In the genomic region with DNA sequence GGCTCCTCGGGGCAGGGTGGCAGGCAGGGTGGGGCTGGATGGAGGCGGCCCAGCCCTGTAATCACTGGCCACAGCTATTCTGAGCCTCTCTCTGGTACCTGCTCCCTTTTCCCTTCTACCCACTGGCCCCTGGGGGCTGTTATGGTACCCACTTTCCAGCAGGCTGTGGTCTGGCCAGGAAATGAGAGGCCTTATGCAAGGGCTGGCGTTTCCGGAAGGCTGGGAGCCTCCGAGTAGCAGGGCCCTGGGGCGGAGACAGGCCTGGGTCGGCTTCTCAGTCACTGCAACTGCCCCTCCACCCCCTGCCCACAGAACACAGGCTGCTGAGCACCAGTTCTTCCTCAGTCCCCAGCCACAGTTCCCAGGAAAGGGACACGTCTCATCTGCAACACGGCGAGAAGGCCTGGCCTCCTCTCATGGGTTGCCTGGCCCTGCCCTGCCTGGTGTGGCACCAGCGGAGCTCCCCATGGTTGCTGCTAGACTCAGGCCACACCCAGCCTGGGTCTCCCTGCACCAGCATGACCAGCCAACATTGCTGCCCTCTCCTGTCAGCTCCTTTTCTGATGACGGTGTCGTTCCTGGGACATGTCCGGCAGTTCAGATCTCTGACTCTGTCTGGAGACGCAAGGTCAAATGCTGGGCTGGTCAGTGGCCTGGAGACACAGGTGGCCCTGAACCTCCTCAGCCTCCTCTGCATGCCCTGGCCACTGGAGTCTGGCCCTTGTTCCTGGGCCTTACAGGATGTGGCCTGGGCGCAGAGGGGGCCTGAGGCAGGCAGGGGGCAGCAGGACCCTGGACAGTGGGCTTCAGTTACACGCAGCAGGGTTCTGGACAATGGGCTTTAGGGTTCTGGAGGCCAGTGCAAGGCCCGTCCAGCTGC, we compare ENCODE assay signal across 12 cellular contexts. TPM values are rescaled to one million over a fixed set of nuclear protein-coding genes. Genes with fewer than 3 reads are reported as not detected.
DNase-seq lines count a peak whose midpoint lies in the region; ATAC-seq and TF ChIP-seq lines count a peak whose summit lies in the region.
"Had no signal": no experiment of that assay in that cellular context is flagged by ENCODE, and none has a peak within 500 bp of the region (broad histone marks: within the 10 kb centered on the region; RNA-seq: fewer than 3 reads in every experiment).

No MANE protein-coding gene starts in this region.

- peaks cover 56% of the 10 kb centered on the region for H3K4me1 ChIP-seq in BLaER1
- peaks cover 10 to 12% of the 10 kb centered on the region in 2 donors for H3K4me1 ChIP-seq in adrenal gland (replicated peaks in 1 of 2)
- no peaks in the 10 kb centered on the region for H3K4me1 ChIP-seq in tibial nerve

- 71 to 86% (median 74%) methylated on average over 8 to 18 of the region's 18 CpGs for WGBS in adrenal gland, 4 donors
- 65 to 80% methylated on average over 15 to 17 of the region's 18 CpGs for WGBS in tibial nerve, 2 donors

- peak overlapping the region; percentile 18; the same call in 1 of the 2 replicates for H3K9ac ChIP-seq in BLaER1

- intact Hi-C loops in adrenal gland (cut with DNase I) = no loop called here

- H3K9me3 ChIP-seq in BLaER1 = no peaks in the 10 kb centered on the region
- no peaks in the 10 kb centered on the region for H3K9me3 ChIP-seq in adrenal gland (replicated peaks in 1 of 3)
- no peaks in the 10 kb centered on the region for H3K9me3 ChIP-seq in tibial nerve

- ATAC-seq in HG03097 (IDR thresholded peaks at IDR 0.05; ENCODE audit: low FRiP score, unreplicated experiment) (peak; percentile 67), GM18517 (IDR thresholded peaks at IDR 0.05; ENCODE audit: unreplicated experiment) (no peak)
- ATAC-seq: activated CD4-positive, CD25-positive, alpha-beta regulatory T cell treated with anti-CD3 and anti-CD28 coated beads, Interleukin-2, amount 50 U/mL, for 24 hours had no signal

- no peak for TF ChIP-seq EP300 in tibial nerve (IDR thresholded peaks at IDR 0.05)

- peak in 5 of 7 donors; percentile 37 to 64 (median 43) for DNase-seq in adrenal gland
- peak; percentile 18 for DNase-seq in medulla oblongata (ENCODE audit: extremely low spot score)
- DNase-seq in SK-N-DZ (ENCODE audit: low spot score) = no peak
- no peak for DNase-seq in tibial nerve (ENCODE audit: low spot score in 2 of 2)
- DNase-seq in globus pallidus (ENCODE audit: low spot score) = no peak
- DNase-seq: activated naive CD8-positive, alpha-beta T cell treated with anti-CD3 and anti-CD28 coated beads for 36 hours had no signal

- TF ChIP-seq POLR2A in adrenal gland (IDR thresholded peaks at IDR 0.05) (no peak), tibial nerve (IDR thresholded peaks at IDR 0.05) (no peak)

- peak overlapping the region; percentile 96 for H3K4me2 ChIP-seq in BLaER1

- peaks cover 13% of the 10 kb centered on the region; the same call in 1 of the 2 replicates for H4K20me1 ChIP-seq in BLaER1

- H3K4me3 ChIP-seq in BLaER1 = peak overlapping the region; percentile 46; the same call in 1 of the 2 replicates
- H3K4me3 ChIP-seq in adrenal gland = no peak overlapping the region
- no peak overlapping the region for H3K4me3 ChIP-seq in tibial nerve

- H3K27ac ChIP-seq in BLaER1 = peak overlapping the region; percentile 73
- peak overlapping the region in 1 of 5 donors; percentile 69 for H3K27ac ChIP-seq in adrenal gland
- peak overlapping the region in 1 of 4 donors; percentile 11 for H3K27ac ChIP-seq in tibial nerve

- no peaks in the 10 kb centered on the region for H3K36me3 ChIP-seq in BLaER1
- no peaks in the 10 kb centered on the region for H3K36me3 ChIP-seq in adrenal gland (replicated peaks in 1 of 2)
- no peaks in the 10 kb centered on the region for H3K36me3 ChIP-seq in tibial nerve

- H3K27me3 ChIP-seq in BLaER1 (peaks cover 8% of the 10 kb centered on the region), adrenal gland (no peaks in the 10 kb centered on the region), tibial nerve (no peaks in the 10 kb centered on the region)

- TF ChIP-seq CTCF in adrenal gland (IDR thresholded peaks at IDR 0.05) (no peak), tibial nerve (IDR thresholded peaks at IDR 0.05) (no peak)

RNA-seq across cellular contexts. Expression of a gene that starts 6.5 kb away (rescaled TPM):
- total RNA-seq in adrenal gland (1 to 10 TPM in 4 of 8 donors, under 1 TPM in 4; 0.36 to 3.0 (median 1.2) TPM), tibial nerve (1 to 10 TPM in 3 of 4 donors, not detected in 1; 1.0 to 7.2 (median 1.1) TPM)
- under 1 TPM in 2 of 3 donors, not detected in 1; 0.67 to 0.80 TPM for polyA plus RNA-seq in adrenal gland
- polyA plus RNA-seq in SK-N-DZ (2014; cell fraction: cytosol; rRNA removed) = 0.67 TPM in 1 of 2 replicates, not detected in the other
- not detected in 2 replicates for polyA plus RNA-seq in SK-N-DZ (2014; cell fraction: nucleus; rRNA removed)
- total RNA-seq: activated naive CD8-positive, alpha-beta T cell treated with anti-CD3 and anti-CD28 coated beads for 36 hours; OCI-LY7 had no signal

RNA-seq across cellular contexts. Expression of a gene that starts 12.8 kb away (rescaled TPM):
- under 1 TPM in 1 of 8 donors, not detected in 7; under 0.01 TPM for total RNA-seq in adrenal gland
- polyA plus RNA-seq in adrenal gland = under 1 TPM in 2 of 3 donors, not detected in 1; 0.03 to 0.04 TPM
- not detected in 2 replicates for polyA plus RNA-seq in SK-N-DZ (2014; cell fraction: cytosol; rRNA removed)
- not detected in 2 replicates for polyA plus RNA-seq in SK-N-DZ (2014; cell fraction: nucleus; rRNA removed)
- total RNA-seq in tibial nerve = not detected
- total RNA-seq: activated naive CD8-positive, alpha-beta T cell treated with anti-CD3 and anti-CD28 coated beads for 36 hours; omental fat pad had no signal

RNA-seq across cellular contexts. Expression of a gene that starts 28.3 kb away (rescaled TPM):
- not detected for total RNA-seq in adrenal gland
- not detected for polyA plus RNA-seq in adrenal gland
- not detected in 2 replicates for polyA plus RNA-seq in SK-N-DZ (2014; cell fraction: cytosol; rRNA removed)
- not detected in 2 replicates for polyA plus RNA-seq in SK-N-DZ (2014; cell fraction: nucleus; rRNA removed)
- total RNA-seq in tibial nerve = not detected
- total RNA-seq: activated naive CD8-positive, alpha-beta T cell treated with anti-CD3 and anti-CD28 coated beads for 36 hours; OCI-LY7; omental fat pad had no signal

RNA-seq across cellular contexts. Expression of a gene that starts 54.7 kb away (rescaled TPM):
- 10 to 100 TPM; 25.2 to 45.2 (median 33.7) TPM for total RNA-seq in adrenal gland
- polyA plus RNA-seq in adrenal gland = 10 to 100 TPM; 16.4 to 18.4 (median 17.4) TPM
- 13.6 and 18.5 TPM in 2 replicates for polyA plus RNA-seq in SK-N-DZ (2014; cell fraction: cytosol; rRNA removed)
- polyA plus RNA-seq in SK-N-DZ (2014; cell fraction: nucleus; rRNA removed) = 15.1 and 30.4 TPM in 2 replicates
- 10 to 100 TPM; 54.0 to 77.4 (median 68.0) TPM for total RNA-seq in tibial nerve

Comparison
In these comparisons a context has a peak if more than half of its experiments do, and no peak if none do; other contexts are left out.
1. DNase-seq: peak in adrenal gland (5 of 7) and medulla oblongata (single experiment); none in SK-N-DZ (single experiment), tibial nerve (0 of 2) and globus pallidus (single experiment).